In the genomic region with DNA sequence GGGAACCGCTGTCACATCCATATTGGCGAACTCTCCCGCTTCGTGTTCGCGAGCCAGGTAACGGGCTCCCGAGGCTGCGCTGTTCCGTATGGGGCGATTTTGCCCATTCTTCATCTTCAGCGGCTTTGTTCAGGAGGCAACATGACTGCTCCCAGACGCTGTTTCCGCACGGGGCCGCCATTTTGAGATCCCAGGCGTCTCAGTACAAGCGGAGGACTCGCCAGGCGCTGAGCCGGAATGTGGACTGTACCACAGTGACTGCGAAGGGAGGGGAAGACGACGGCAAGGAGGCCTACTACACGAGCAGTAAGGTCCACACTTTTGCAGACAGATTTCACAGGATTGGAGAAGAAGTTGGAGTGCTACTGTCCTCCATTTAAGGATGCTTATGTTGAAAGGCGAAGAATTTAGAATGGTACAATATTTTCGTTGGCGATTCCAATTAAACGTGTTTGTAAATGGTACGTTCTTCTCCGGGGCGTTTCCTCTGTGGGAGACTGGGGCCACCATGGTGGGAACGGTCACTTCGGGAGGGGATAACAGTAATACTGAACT, we compare ENCODE assay signal across 11 cellular contexts. TPM values are rescaled to one million over a fixed set of nuclear protein-coding genes. Genes with fewer than 3 reads are reported as not detected.
DNase-seq lines count a peak whose midpoint lies in the region; ATAC-seq and TF ChIP-seq lines count a peak whose summit lies in the region.
"Had no signal": no experiment of that assay in that cellular context is flagged by ENCODE, and none has a peak within 500 bp of the region (broad histone marks: within the 10 kb centered on the region; RNA-seq: fewer than 3 reads in every experiment).

No MANE protein-coding gene starts in this region.

- 3% methylated on average over 34 of the region's 34 CpGs for WGBS in urinary bladder

- intact Hi-C loops in breast epithelium (cut with DNase I; ENCODE audit: low total_unique reads), result no loop called here
- intact Hi-C loops in MCF 10A (cut with micrococcal nuclease), result no loop called here

- no peaks in the 10 kb centered on the region for H3K36me3 Mint-ChIP-seq in MCF 10A (ENCODE audit: insufficient read depth, unreplicated experiment)

- H3K27me3 Mint-ChIP-seq in MCF 10A (ENCODE audit: insufficient read depth, unreplicated experiment), result no peaks in the 10 kb centered on the region

- ATAC-seq in HG02938 (IDR thresholded peaks at IDR 0.05; ENCODE audit: unreplicated experiment), result no peak
- ATAC-seq: naive thymus-derived CD4-positive, alpha-beta T cell had no signal

- H3K4me3 ChIP-seq in breast epithelium (peak overlapping the region; percentile 54 to 76 (median 62)), muscle layer of duodenum (ENCODE audit: low read depth in 1 of 2, low read length in 2 of 2) (peak overlapping the region; percentile 75 to 76), urinary bladder (ENCODE audit: low read depth, low read length) (peak overlapping the region; percentile 48)

- H3K4me1 ChIP-seq in breast epithelium (no peaks in the 10 kb centered on the region), muscle layer of duodenum (ENCODE audit: control insufficient read depth in 1 of 2, insufficient read depth in 2 of 2, low read length in 2 of 2) (no peaks in the 10 kb centered on the region), urinary bladder (ENCODE audit: insufficient read depth) (no peaks in the 10 kb centered on the region)

- H3K36me3 ChIP-seq in breast epithelium (peaks cover 1% of the 10 kb centered on the region), muscle layer of duodenum (ENCODE audit: control insufficient read depth in 1 of 2, insufficient read depth in 2 of 2, low read length in 2 of 2) (peaks cover 9 to 35% of the 10 kb centered on the region in 2 donors), urinary bladder (ENCODE audit: insufficient read depth) (peaks cover 3% of the 10 kb centered on the region)

- H3K4me1 Mint-ChIP-seq in MCF 10A (ENCODE audit: insufficient read depth, unreplicated experiment), result no peaks in the 10 kb centered on the region
- H3K4me1 Mint-ChIP-seq: CD4-positive, alpha-beta memory T cell had no signal

- no peak overlapping the region for H3K27ac Mint-ChIP-seq in MCF 10A (ENCODE audit: low read depth, unreplicated experiment)
- H3K27ac Mint-ChIP-seq: naive thymus-derived CD4-positive, alpha-beta T cell had no signal

- H3K9me3 ChIP-seq in breast epithelium (peaks cover 34 to 98% of the 10 kb centered on the region in 2 donors), muscle layer of duodenum (ENCODE audit: control insufficient read depth in 1 of 2, low read length in 2 of 2) (peaks cover 24 to 65% of the 10 kb centered on the region in 2 donors)

- no peak overlapping the region for H3K4me3 Mint-ChIP-seq in MCF 10A (ENCODE audit: unreplicated experiment)

- TF ChIP-seq POLR2A in breast epithelium (IDR thresholded peaks at IDR 0.05), result no peak

- CTCF ChIA-PET in MCF 10A (lab: Yijun Ruan, JAX), result no interaction called here

- peak overlapping the region; percentile 85 to 89 for H3K27ac ChIP-seq in breast epithelium
- H3K27ac ChIP-seq in muscle layer of duodenum (ENCODE audit: low read length), result peak overlapping the region; percentile 78
- peak overlapping the region; percentile 46 for H3K27ac ChIP-seq in urinary bladder (ENCODE audit: low read depth)

- BruUV-seq in MCF 10A (replicated peaks; lab: Mats Ljungman, UMichigan), result no TSS peak

- peaks cover 60% of the 10 kb centered on the region for H3K9me3 Mint-ChIP-seq in MCF 10A (ENCODE audit: unreplicated experiment)

- TF ChIP-seq CTCF in breast epithelium (IDR thresholded peaks at IDR 0.05), result no peak
- no peak for TF ChIP-seq CTCF in MCF 10A (IDR thresholded peaks at IDR 0.05; ENCODE audit: unreplicated experiment)

- peak; percentile 74 to 75 for DNase-seq in breast epithelium (ENCODE audit: low spot score in 2 of 2)
- DNase-seq in MCF 10A (ENCODE audit: unreplicated experiment), result no peak
- peak; percentile 93 for DNase-seq in fibroblast of peridontal ligament (ENCODE audit: extremely low read depth)
- DNase-seq in NCI-H1048 (lab: John Stamatoyannopoulos, UW), result no peak
- no peak for DNase-seq in NCI-H1417 (lab: John Stamatoyannopoulos, UW)
- DNase-seq: activated CD4-positive, alpha-beta T cell treated with anti-CD3 and anti-CD28 coated beads, Interleukin-2, amount 50 U/mL, for 1 hour; CD4-positive, alpha-beta memory T cell; naive thymus-derived CD4-positive, alpha-beta T cell had no signal

- POLR2A ChIA-PET in MCF 10A (lab: Yijun Ruan, JAX), result no interaction called here

- no peaks in the 10 kb centered on the region for H3K27me3 ChIP-seq in breast epithelium
- no peaks in the 10 kb centered on the region for H3K27me3 ChIP-seq in muscle layer of duodenum (ENCODE audit: low read depth, low read length)

RNA-seq across cellular contexts. Expression of a gene that starts 41.6 kb away (rescaled TPM):
- total RNA-seq in breast epithelium (1 to 10 TPM; 4.6 to 8.8 (median 8.2) TPM), MCF 10A (2022) (14.6 and 15.4 TPM in 2 replicates), urinary bladder (21.3 TPM)
- polyA plus RNA-seq in urinary bladder, result 3.7 TPM

Comparison
In these comparisons a context has a peak if more than half of its experiments do, and no peak if none do; other contexts are left out.
1. DNase-seq: peak in breast epithelium (2 of 2) and fibroblast of peridontal ligament (single experiment); none in MCF 10A (single experiment), NCI-H1048 (single experiment) and NCI-H1417 (0 of 3).
2. Peak in every context shown above with its lines, with median percentiles within 50 percentile points of each other: H3K27ac ChIP-seq and H3K4me3 ChIP-seq.